In the genomic region with DNA sequence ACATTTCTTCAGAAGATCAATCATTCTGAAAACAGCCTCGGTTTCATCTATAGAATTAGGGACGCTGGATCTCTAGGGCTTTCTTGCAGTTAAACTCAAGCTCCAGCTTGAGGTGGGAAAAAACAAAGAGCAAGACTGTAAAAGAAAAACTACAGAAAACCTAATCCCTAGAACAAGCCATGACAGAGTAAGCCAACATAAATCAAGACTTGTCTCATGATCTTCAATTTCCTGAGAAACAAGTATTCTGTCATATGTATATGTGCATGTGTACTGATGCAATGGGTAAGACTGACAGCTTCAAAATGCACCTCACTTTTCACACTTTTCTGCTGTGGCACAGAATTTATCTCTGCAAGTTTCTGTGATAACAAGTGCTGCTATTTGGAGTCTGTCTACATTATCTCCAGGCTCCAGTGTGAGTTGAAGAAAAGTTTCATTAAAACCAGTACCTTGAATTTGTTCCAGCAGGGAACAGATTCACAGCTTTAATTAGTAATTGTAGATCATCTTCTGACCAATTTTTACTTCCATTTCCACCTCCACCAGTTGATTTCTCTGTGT, we compare ENCODE assay signal across 17 cellular contexts. TPM values are rescaled to one million over a fixed set of nuclear protein-coding genes. Genes with fewer than 3 reads are reported as not detected.
DNase-seq lines count a peak whose midpoint lies in the region; ATAC-seq, FAIRE-seq and TF ChIP-seq lines count a peak whose summit lies in the region.
"Had no signal": no experiment of that assay in that cellular context is flagged by ENCODE, and none has a peak within 500 bp of the region (broad histone marks: within the 10 kb centered on the region; RNA-seq: fewer than 3 reads in every experiment).

No MANE protein-coding gene starts in this region.

- peaks cover 92% of the 10 kb centered on the region for H3K36me3 ChIP-seq in CD4-positive, CD25-positive, alpha-beta regulatory T cell (ENCODE audit: control insufficient read depth, insufficient read depth, low read length)
- H3K36me3 ChIP-seq in K562 (ENCODE audit: control insufficient read depth, insufficient read depth, low read length) (peaks cover 96% of the 10 kb centered on the region), mesendoderm (ENCODE audit: control insufficient read depth, insufficient read depth, low read length) (peaks cover 3% of the 10 kb centered on the region)

- no peaks in the 10 kb centered on the region for H3K9me1 ChIP-seq in K562 (ENCODE audit: control insufficient read depth, insufficient read depth, low read length)

- no TSS peak for BruUV-seq in K562 (replicated peaks; lab: Mats Ljungman, UMichigan)

- no peak for DNase-seq in activated T-cell treated with anti-CD3 and anti-CD28 coated beads, Interleukin-2, amount 50 U/mL, for 72 hours
- no peak for DNase-seq in activated T-cell treated with anti-CD3 and anti-CD28 coated beads, Interleukin-2, amount 50 U/mL, for 4 hours
- no peak for DNase-seq in CD4-positive, CD25-positive, alpha-beta regulatory T cell
- DNase-seq in activated CD4-positive, alpha-beta memory T cell treated with anti-CD3 and anti-CD28 coated beads for 36 hours, result no peak
- DNase-seq in K562 (ENCODE audit: extremely low read depth in 1 of 4, low spot score in 3 of 4), result no peak
- no peak for DNase-seq in mesendoderm
- no peak for DNase-seq in GM13976 (ENCODE audit: low spot score)
- DNase-seq: HCEC 1CT, Kasumi-1, NCI-H1417 treated with DMSO at 0.1 percent for 48 hours, NCI-H2029, NCI-H510A, NCI-H82, Peyer's patch had no signal

- 86% methylated on average over 2 of the region's 2 CpGs for WGBS in K562 (ENCODE audit: insufficient coverage, low coverage, missing lambda C conversion rate)
- no CpG with 5 or more reads among the region's 2 CpGs for WGBS in mesendoderm (ENCODE audit: extremely low coverage, insufficient coverage, low lambda C conversion rate)

- POLR2A ChIA-PET in activated CD4-positive, alpha-beta memory T cell treated with anti-CD3 and anti-CD28 coated beads for 36 hours (lab: Charles Lee), result interaction anchor here (1.2 kb wide), 1 partner anchor 12 kb away, joined by 3 read pairs; no protein-coding TSS in a partner anchor
- POLR2A ChIA-PET in K562 (lab: Yijun Ruan, JAX), result interaction anchor here (0.6 to 2.6 kb wide), 9 partner anchors 9 to 64 kb away, joined by 3 to 12 read pairs (median 5); a partner anchor contains a TSS

- no peak overlapping the region for H2BK120ac ChIP-seq in mesendoderm (ENCODE audit: low read depth, low read length)

- H3K4me1 ChIP-seq in CD4-positive, CD25-positive, alpha-beta regulatory T cell (ENCODE audit: control insufficient read depth, insufficient read depth, low read length, poor library complexity, severe bottlenecking), result no peaks in the 10 kb centered on the region
- no peaks in the 10 kb centered on the region for H3K4me1 ChIP-seq in K562 (replicated peaks in 1 of 2; ENCODE audit: control insufficient read depth in 2 of 2, insufficient read depth in 2 of 2, low read length in 2 of 2)
- no peaks in the 10 kb centered on the region for H3K4me1 ChIP-seq in mesendoderm (ENCODE audit: control insufficient read depth, low read depth, low read length)
- H3K4me1 ChIP-seq: Peyer's patch had no signal

- peaks cover 5% of the 10 kb centered on the region; the same call in 1 of the 3 replicates for H3K79me2 ChIP-seq in K562 (ENCODE audit: control insufficient read depth, insufficient read depth, low read length)
- H3K79me2 ChIP-seq in mesendoderm (ENCODE audit: control insufficient read depth, insufficient read depth, low read length), result no peaks in the 10 kb centered on the region

- H3K9me3 ChIP-seq in CD4-positive, CD25-positive, alpha-beta regulatory T cell (ENCODE audit: control insufficient read depth in 2 of 2, low read length in 2 of 2), result no peaks in the 10 kb centered on the region
- no peaks in the 10 kb centered on the region for H3K9me3 ChIP-seq in K562 (replicated peaks; ENCODE audit: control insufficient read depth, insufficient read depth, low read depth, low read length)
- H3K9me3 ChIP-seq: Peyer's patch had no signal

- H3K27me3 ChIP-seq in CD4-positive, CD25-positive, alpha-beta regulatory T cell (ENCODE audit: control insufficient read depth, insufficient read depth, low read length), result no peaks in the 10 kb centered on the region
- H3K27me3 ChIP-seq in K562 (ENCODE audit: control insufficient read depth in 2 of 2, insufficient read depth in 2 of 2, low read length in 2 of 2) (no peaks in the 10 kb centered on the region), mesendoderm (ENCODE audit: insufficient read depth, low read length, poor library complexity) (no peaks in the 10 kb centered on the region)
- H3K27me3 ChIP-seq: Peyer's patch had no signal

- FAIRE-seq in K562 (lab: Jason Lieb, UNC), result no peak

- TF ChIP-seq POLR2A in K562 (conservative IDR thresholded peaks at IDR 0.05), result no peak

- no peak for TF ChIP-seq RAD21 in K562 (CRISPR knock-in tag; conservative IDR thresholded peaks at IDR 0.05 in 1 of 2, IDR thresholded peaks at IDR 0.05 in 1 of 2)

- H3K27ac ChIP-seq in CD4-positive, CD25-positive, alpha-beta regulatory T cell (ENCODE audit: insufficient read depth, low read length, poor library complexity, severe bottlenecking), result no peak overlapping the region
- no peak overlapping the region for H3K27ac ChIP-seq in K562 (ENCODE audit: extremely low read depth, low read depth, low read length)
- no peak overlapping the region for H3K27ac ChIP-seq in mesendoderm (ENCODE audit: low read depth, low read length)
- H3K27ac ChIP-seq: C4-2B, Peyer's patch had no signal

- H4K20me1 ChIP-seq in K562 (replicated peaks; ENCODE audit: control insufficient read depth, insufficient read depth, low read length), result no peaks in the 10 kb centered on the region; the same call in 1 of the 2 replicates

- H2BK5ac ChIP-seq in mesendoderm (ENCODE audit: low read length), result no peak overlapping the region

- no peak overlapping the region for H3K4me3 ChIP-seq in CD4-positive, CD25-positive, alpha-beta regulatory T cell (ENCODE audit: low read depth, low read length)
- no peak overlapping the region for H3K4me3 ChIP-seq in K562
- H3K4me3 ChIP-seq in mesendoderm (ENCODE audit: low read length), result no peak overlapping the region
- H3K4me3 ChIP-seq: GM12878, Peyer's patch had no signal

- no peaks in the 10 kb centered on the region for H3K9me3 Mint-ChIP-seq in activated T-cell treated with anti-CD3 and anti-CD28 coated beads, Interleukin-2, amount 50 U/mL, for 72 hours
- H3K9me3 Mint-ChIP-seq in activated T-cell treated with anti-CD3 and anti-CD28 coated beads, Interleukin-2, amount 50 U/mL, for 4 hours, result no peaks in the 10 kb centered on the region
- H3K9me3 Mint-ChIP-seq in CD4-positive, CD25-positive, alpha-beta regulatory T cell, result no peaks in the 10 kb centered on the region
- H3K9me3 Mint-ChIP-seq in activated CD4-positive, alpha-beta memory T cell treated with anti-CD3 and anti-CD28 coated beads for 36 hours, result no peaks in the 10 kb centered on the region

- no peak overlapping the region for H2AK5ac ChIP-seq in mesendoderm (ENCODE audit: low read length)

- H3K23ac ChIP-seq in mesendoderm (ENCODE audit: low read length), result no peak overlapping the region

- H4K5ac ChIP-seq in mesendoderm (ENCODE audit: low read length), result no peak overlapping the region

- H3K4ac ChIP-seq in mesendoderm (ENCODE audit: low read depth, low read length), result no peak overlapping the region

- intact Hi-C loops in activated CD4-positive, alpha-beta memory T cell treated with anti-CD3 and anti-CD28 coated beads for 36 hours (cut with micrococcal nuclease), result no loop called here
- intact Hi-C loops in K562 (cut with micrococcal nuclease), result no loop called here

- no peaks in the 10 kb centered on the region for H3K27me3 Mint-ChIP-seq in activated T-cell treated with anti-CD3 and anti-CD28 coated beads, Interleukin-2, amount 50 U/mL, for 72 hours (ENCODE audit: low read depth)
- no peaks in the 10 kb centered on the region for H3K27me3 Mint-ChIP-seq in activated T-cell treated with anti-CD3 and anti-CD28 coated beads, Interleukin-2, amount 50 U/mL, for 4 hours (ENCODE audit: low read depth)
- H3K27me3 Mint-ChIP-seq in CD4-positive, CD25-positive, alpha-beta regulatory T cell, result no peaks in the 10 kb centered on the region
- no peaks in the 10 kb centered on the region for H3K27me3 Mint-ChIP-seq in activated CD4-positive, alpha-beta memory T cell treated with anti-CD3 and anti-CD28 coated beads for 36 hours

- no peak for TF ChIP-seq EP300 in K562 (IDR thresholded peaks at IDR 0.05; ENCODE audit: low read length)

- H4K8ac ChIP-seq in mesendoderm (ENCODE audit: low read depth, low read length), result no peak overlapping the region

- in situ Hi-C loops in K562 (cut with MboI) (no loop called here), GM13976 (cut with MboI; ENCODE audit: low sequenced_read_pairs, unreplicated experiment) (no loop called here)

- H3K18ac ChIP-seq in mesendoderm (ENCODE audit: low read length), result no peak overlapping the region

- H2AFZ ChIP-seq in K562 (ENCODE audit: low read depth, low read length), result no peak overlapping the region

- peaks cover 8% of the 10 kb centered on the region for H3K4me1 Mint-ChIP-seq in activated T-cell treated with anti-CD3 and anti-CD28 coated beads, Interleukin-2, amount 50 U/mL, for 72 hours (ENCODE audit: low read depth)
- peaks cover 3% of the 10 kb centered on the region for H3K4me1 Mint-ChIP-seq in activated T-cell treated with anti-CD3 and anti-CD28 coated beads, Interleukin-2, amount 50 U/mL, for 4 hours (ENCODE audit: low read depth)
- peaks cover 0 to 16% (median 10%) of the 10 kb centered on the region in 4 donors for H3K4me1 Mint-ChIP-seq in CD4-positive, CD25-positive, alpha-beta regulatory T cell
- H3K4me1 Mint-ChIP-seq in activated CD4-positive, alpha-beta memory T cell treated with anti-CD3 and anti-CD28 coated beads for 36 hours (ENCODE audit: low read depth), result peaks cover 15% of the 10 kb centered on the region

- no peaks in the 10 kb centered on the region for H3K79me1 ChIP-seq in mesendoderm (ENCODE audit: low read length)

- H3K27ac Mint-ChIP-seq in activated T-cell treated with anti-CD3 and anti-CD28 coated beads, Interleukin-2, amount 50 U/mL, for 72 hours, result peak overlapping the region; percentile 89
- H3K27ac Mint-ChIP-seq in CD4-positive, CD25-positive, alpha-beta regulatory T cell, result peak overlapping the region in 2 of 3 donors; percentile 5 to 11
- H3K27ac Mint-ChIP-seq in activated CD4-positive, alpha-beta memory T cell treated with anti-CD3 and anti-CD28 coated beads for 36 hours, result peak overlapping the region; percentile 46

- peaks cover 7 to 33% of the 10 kb centered on the region in 2 donors for H3K36me3 Mint-ChIP-seq in activated T-cell treated with anti-CD3 and anti-CD28 coated beads, Interleukin-2, amount 50 U/mL, for 72 hours (ENCODE audit: insufficient read depth in 2 of 2)
- peaks cover 54% of the 10 kb centered on the region for H3K36me3 Mint-ChIP-seq in activated T-cell treated with anti-CD3 and anti-CD28 coated beads, Interleukin-2, amount 50 U/mL, for 4 hours (ENCODE audit: insufficient read depth)
- H3K36me3 Mint-ChIP-seq in CD4-positive, CD25-positive, alpha-beta regulatory T cell, result peaks cover 36% of the 10 kb centered on the region
- peaks cover 58% of the 10 kb centered on the region for H3K36me3 Mint-ChIP-seq in activated CD4-positive, alpha-beta memory T cell treated with anti-CD3 and anti-CD28 coated beads for 36 hours

- H3K56ac ChIP-seq in mesendoderm (ENCODE audit: low read length), result no peak overlapping the region

- TF ChIP-seq CTCF in K562 (IDR thresholded peaks at IDR 0.05 in 2 of 3, conservative IDR thresholded peaks at IDR 0.05 in 1 of 3; ENCODE audit: insufficient read depth in 2 of 3, low read depth in 1 of 3, low read length in 3 of 3) (no peak), GM13976 (IDR thresholded peaks at IDR 0.05; ENCODE audit: borderline replicate concordance, control extremely low read depth, extremely low read depth, insufficient read depth, missing control alignments) (no peak)

- ATAC-seq in activated T-cell treated with anti-CD3 and anti-CD28 coated beads, Interleukin-2, amount 50 U/mL, for 72 hours (replicated peaks in 1 of 2), result no peak
- ATAC-seq in activated T-cell treated with anti-CD3 and anti-CD28 coated beads, Interleukin-2, amount 50 U/mL, for 4 hours, result no peak
- no peak for ATAC-seq in CD4-positive, CD25-positive, alpha-beta regulatory T cell (ENCODE audit: low read depth in 2 of 2)
- ATAC-seq in K562, result no peak; the same call in 2 of the 3 replicates
- no peak for ATAC-seq in GM21737 (IDR thresholded peaks at IDR 0.05; ENCODE audit: unreplicated experiment)
- ATAC-seq: GM12878 had no signal

- no peak overlapping the region for H3K4me3 Mint-ChIP-seq in activated T-cell treated with anti-CD3 and anti-CD28 coated beads, Interleukin-2, amount 50 U/mL, for 72 hours
- H3K4me3 Mint-ChIP-seq in activated T-cell treated with anti-CD3 and anti-CD28 coated beads, Interleukin-2, amount 50 U/mL, for 4 hours, result no peak overlapping the region
- H3K4me3 Mint-ChIP-seq in CD4-positive, CD25-positive, alpha-beta regulatory T cell, result no peak overlapping the region
- no peak overlapping the region for H3K4me3 Mint-ChIP-seq in activated CD4-positive, alpha-beta memory T cell treated with anti-CD3 and anti-CD28 coated beads for 36 hours

- H3K4me2 ChIP-seq in K562 (ENCODE audit: insufficient read depth, low read length) (no peak overlapping the region), mesendoderm (ENCODE audit: low read length) (no peak overlapping the region)

- CTCF ChIA-PET in activated CD4-positive, alpha-beta memory T cell treated with anti-CD3 and anti-CD28 coated beads for 36 hours (lab: Charles Lee), result no interaction called here
- CTCF ChIA-PET in K562 (lab: Yijun Ruan, JAX; ENCODE audit: low intra/inter-chr PET ratio), result no interaction called here

- H3K9ac ChIP-seq in K562 (ENCODE audit: insufficient read depth in 1 of 2, low read depth in 2 of 2, low read length in 2 of 2) (no peak overlapping the region), mesendoderm (ENCODE audit: low read length) (no peak overlapping the region)

- no peak overlapping the region for H2BK15ac ChIP-seq in mesendoderm (replicated peaks; ENCODE audit: low read depth)

RNA-seq across cellular contexts. Expression of a gene that starts 19.2 kb away (rescaled TPM):
- 10 to 100 TPM; 89.7 to 96.1 TPM for total RNA-seq in activated T-cell treated with anti-CD3 and anti-CD28 coated beads, Interleukin-2, amount 50 U/mL, for 72 hours
- 10 to 100 TPM; 81.3 to 87.7 (median 87.4) TPM for total RNA-seq in activated T-cell treated with anti-CD3 and anti-CD28 coated beads, Interleukin-2, amount 50 U/mL, for 4 hours
- total RNA-seq in CD4-positive, CD25-positive, alpha-beta regulatory T cell, result 86.6 TPM
- 10 to 100 TPM; 85.5 to 89.7 (median 88.0) TPM for polyA plus RNA-seq in CD4-positive, CD25-positive, alpha-beta regulatory T cell
- total RNA-seq in activated CD4-positive, alpha-beta memory T cell treated with anti-CD3 and anti-CD28 coated beads for 36 hours, result 10 to 100 TPM; 81.9 to 85.0 TPM
- total RNA-seq in K562 (2011; cell fraction: chromatin; rRNA removed; ENCODE audit: low replicate concordance), result 64.6 and 120 TPM in 2 replicates
- total RNA-seq in K562 (2011; cell fraction: nucleolus; rRNA removed), result 41.2 and 44.6 TPM in 2 replicates
- total RNA-seq in K562 (2011; cell fraction: nucleoplasm; rRNA removed), result 67.7 and 74.3 TPM in 2 replicates
- total RNA-seq in K562 (2014; rRNA removed), result 58.6 and 61.2 TPM in 2 replicates
- total RNA-seq in K562 (2014; rRNA removed; fragmentation: Illumina TruSeq; extraction: Trizol), result 105 and 120 TPM in 2 replicates
- total RNA-seq in K562 (2015; rRNA removed; fragmentation: Illumina TruSeq; extraction: Trizol), result 84.4 and 92.9 TPM in 2 replicates
- total RNA-seq in K562 (2021), result 85.7 and 92.1 TPM in 2 replicates
- 120 and 179 TPM in 2 replicates for polyA plus RNA-seq in K562 (2011; rRNA removed)
- polyA plus RNA-seq in K562 (2011; cell fraction: cytosol; rRNA removed), result 46.2 and 77.3 TPM in 2 replicates
- polyA plus RNA-seq in K562 (2011; cell fraction: nucleus; rRNA removed), result 143 and 238 TPM in 2 replicates
- 104 and 147 TPM in 2 replicates for polyA plus RNA-seq in K562 (2012)
- 96.8 and 116 TPM in 2 replicates for polyA plus RNA-seq in K562 (2014; fragmentation: Illumina TruSeq; extraction: Trizol)
- 100 to 1,000 TPM; 169 to 209 TPM for polyA plus RNA-seq in K562 (2014; fragmentation: Nextera tagmentation; extraction: Ambion mirVana)
- polyA plus RNA-seq in K562 (2014; rRNA removed), result 90.0 and 108 TPM in 2 replicates
- 60.2 and 77.9 TPM in 2 replicates for polyA minus RNA-seq in K562 (2011; rRNA and poly(A)+ RNA removed)
- 19.1 and 40.1 TPM in 2 replicates for polyA minus RNA-seq in K562 (2011; cell fraction: cytosol; rRNA and poly(A)+ RNA removed)
- polyA minus RNA-seq in K562 (2011; cell fraction: nucleus; rRNA and poly(A)+ RNA removed), result 22.1 and 32.7 TPM in 2 replicates
- polyA plus RNA-seq in mesendoderm (2013, experiment 1 of 2), result 59.0 TPM
- polyA plus RNA-seq in mesendoderm (2013, experiment 2 of 2), result 60.1 TPM

RNA-seq across cellular contexts. Expression of a gene that starts 28.1 kb away (rescaled TPM):
- total RNA-seq in activated T-cell treated with anti-CD3 and anti-CD28 coated beads, Interleukin-2, amount 50 U/mL, for 72 hours, result 10 to 100 TPM; 37.5 to 43.6 TPM
- 10 to 100 TPM; 93.8 to 99.4 (median 97.2) TPM for total RNA-seq in activated T-cell treated with anti-CD3 and anti-CD28 coated beads, Interleukin-2, amount 50 U/mL, for 4 hours
- total RNA-seq in CD4-positive, CD25-positive, alpha-beta regulatory T cell, result 63.1 TPM
- polyA plus RNA-seq in CD4-positive, CD25-positive, alpha-beta regulatory T cell, result 10 to 100 TPM; 17.3 to 23.7 (median 19.9) TPM
- 10 to 100 TPM; 51.1 to 51.5 TPM for total RNA-seq in activated CD4-positive, alpha-beta memory T cell treated with anti-CD3 and anti-CD28 coated beads for 36 hours
- 55.1 and 197 TPM in 2 replicates for total RNA-seq in K562 (2011; cell fraction: chromatin; rRNA removed; ENCODE audit: low replicate concordance)
- 30.4 and 35.0 TPM in 2 replicates for total RNA-seq in K562 (2011; cell fraction: nucleolus; rRNA removed)
- 55.2 and 90.0 TPM in 2 replicates for total RNA-seq in K562 (2011; cell fraction: nucleoplasm; rRNA removed)
- 62.5 and 64.6 TPM in 2 replicates for total RNA-seq in K562 (2014; rRNA removed)
- 134 and 141 TPM in 2 replicates for total RNA-seq in K562 (2014; rRNA removed; fragmentation: Illumina TruSeq; extraction: Trizol)
- 142 and 152 TPM in 2 replicates for total RNA-seq in K562 (2015; rRNA removed; fragmentation: Illumina TruSeq; extraction: Trizol)
- total RNA-seq in K562 (2021), result 82.9 and 92.1 TPM in 2 replicates
- 65.2 and 86.9 TPM in 2 replicates for polyA plus RNA-seq in K562 (2011; rRNA removed)
- 11.7 and 12.3 TPM in 2 replicates for polyA plus RNA-seq in K562 (2011; cell fraction: cytosol; rRNA removed)
- polyA plus RNA-seq in K562 (2011; cell fraction: nucleus; rRNA removed), result 93.5 and 113 TPM in 2 replicates
- 49.1 and 68.8 TPM in 2 replicates for polyA plus RNA-seq in K562 (2012)
- polyA plus RNA-seq in K562 (2014; fragmentation: Illumina TruSeq; extraction: Trizol), result 121 and 157 TPM in 2 replicates
- polyA plus RNA-seq in K562 (2014; fragmentation: Nextera tagmentation; extraction: Ambion mirVana), result 10 to 100 TPM; 40.2 to 40.4 TPM
- polyA plus RNA-seq in K562 (2014; rRNA removed), result 97.3 and 118 TPM in 2 replicates
- 52.3 and 65.5 TPM in 2 replicates for polyA minus RNA-seq in K562 (2011; rRNA and poly(A)+ RNA removed)
- polyA minus RNA-seq in K562 (2011; cell fraction: cytosol; rRNA and poly(A)+ RNA removed), result 13.1 and 15.6 TPM in 2 replicates
- polyA minus RNA-seq in K562 (2011; cell fraction: nucleus; rRNA and poly(A)+ RNA removed), result 42.9 and 53.8 TPM in 2 replicates
- 113 TPM for polyA plus RNA-seq in mesendoderm (2013, experiment 1 of 2)
- polyA plus RNA-seq in mesendoderm (2013, experiment 2 of 2), result 118 TPM

RNA-seq across cellular contexts. Expression of a gene that starts 31.0 kb away (rescaled TPM):
- 100 to 1,000 TPM; 132 to 166 TPM for total RNA-seq in activated T-cell treated with anti-CD3 and anti-CD28 coated beads, Interleukin-2, amount 50 U/mL, for 72 hours
- total RNA-seq in activated T-cell treated with anti-CD3 and anti-CD28 coated beads, Interleukin-2, amount 50 U/mL, for 4 hours, result 100 to 1,000 TPM; 277 to 314 (median 299) TPM
- total RNA-seq in CD4-positive, CD25-positive, alpha-beta regulatory T cell, result 84.3 TPM
- 100 to 1,000 TPM; 153 to 214 (median 179) TPM for polyA plus RNA-seq in CD4-positive, CD25-positive, alpha-beta regulatory T cell
- total RNA-seq in activated CD4-positive, alpha-beta memory T cell treated with anti-CD3 and anti-CD28 coated beads for 36 hours, result 100 to 1,000 TPM; 161 to 165 TPM
- total RNA-seq in K562 (2011; cell fraction: chromatin; rRNA removed; ENCODE audit: low replicate concordance), result 67.8 and 126 TPM in 2 replicates
- 33.0 and 45.1 TPM in 2 replicates for total RNA-seq in K562 (2011; cell fraction: nucleolus; rRNA removed)
- 84.2 and 96.5 TPM in 2 replicates for total RNA-seq in K562 (2011; cell fraction: nucleoplasm; rRNA removed)
- total RNA-seq in K562 (2014; rRNA removed) (300 and 362 TPM in 2 replicates), K562 (2014; rRNA removed; fragmentation: Illumina TruSeq; extraction: Trizol) (511 and 556 TPM in 2 replicates), K562 (2015; rRNA removed; fragmentation: Illumina TruSeq; extraction: Trizol) (468 and 484 TPM in 2 replicates), K562 (2021) (316 and 323 TPM in 2 replicates)
- polyA plus RNA-seq in K562 (2011; rRNA removed) (247 and 465 TPM in 2 replicates), K562 (2014; fragmentation: Illumina TruSeq; extraction: Trizol) (509 and 567 TPM in 2 replicates), K562 (2014; fragmentation: Nextera tagmentation; extraction: Ambion mirVana) (1,000 to 10,000 TPM in 1 of 2 experiments, 100 to 1,000 TPM in 1; 861 to 1,105 TPM), K562 (2014; rRNA removed) (383 and 534 TPM in 2 replicates)
- 128 and 155 TPM in 2 replicates for polyA plus RNA-seq in K562 (2011; cell fraction: cytosol; rRNA removed)
- polyA plus RNA-seq in K562 (2011; cell fraction: nucleus; rRNA removed), result 85.4 and 98.2 TPM in 2 replicates
- 290 and 472 TPM in 2 replicates for polyA plus RNA-seq in K562 (2012)
- 274 and 443 TPM in 2 replicates for polyA minus RNA-seq in K562 (2011; rRNA and poly(A)+ RNA removed)
- polyA minus RNA-seq in K562 (2011; cell fraction: cytosol; rRNA and poly(A)+ RNA removed), result 58.8 and 124 TPM in 2 replicates
- polyA minus RNA-seq in K562 (2011; cell fraction: nucleus; rRNA and poly(A)+ RNA removed), result 18.4 and 35.9 TPM in 2 replicates
- polyA plus RNA-seq in mesendoderm (2013, experiment 1 of 2), result 193 TPM
- polyA plus RNA-seq in mesendoderm (2013, experiment 2 of 2), result 191 TPM

Comparison
In these comparisons a context has a peak if more than half of its experiments do, and no peak if none do; other contexts are left out.
1. H3K27ac Mint-ChIP-seq: peak in every context shown above with its lines; median percentile 89 in activated T-cell treated with anti-CD3 and anti-CD28 coated beads, Interleukin-2, amount 50 U/mL, for 72 hours; 46 in activated CD4-positive, alpha-beta memory T cell treated with anti-CD3 and anti-CD28 coated beads for 36 hours; 8 in CD4-positive, CD25-positive, alpha-beta regulatory T cell.